8 cellular contexts compared by ENCODE assay signal in the genomic region with DNA sequence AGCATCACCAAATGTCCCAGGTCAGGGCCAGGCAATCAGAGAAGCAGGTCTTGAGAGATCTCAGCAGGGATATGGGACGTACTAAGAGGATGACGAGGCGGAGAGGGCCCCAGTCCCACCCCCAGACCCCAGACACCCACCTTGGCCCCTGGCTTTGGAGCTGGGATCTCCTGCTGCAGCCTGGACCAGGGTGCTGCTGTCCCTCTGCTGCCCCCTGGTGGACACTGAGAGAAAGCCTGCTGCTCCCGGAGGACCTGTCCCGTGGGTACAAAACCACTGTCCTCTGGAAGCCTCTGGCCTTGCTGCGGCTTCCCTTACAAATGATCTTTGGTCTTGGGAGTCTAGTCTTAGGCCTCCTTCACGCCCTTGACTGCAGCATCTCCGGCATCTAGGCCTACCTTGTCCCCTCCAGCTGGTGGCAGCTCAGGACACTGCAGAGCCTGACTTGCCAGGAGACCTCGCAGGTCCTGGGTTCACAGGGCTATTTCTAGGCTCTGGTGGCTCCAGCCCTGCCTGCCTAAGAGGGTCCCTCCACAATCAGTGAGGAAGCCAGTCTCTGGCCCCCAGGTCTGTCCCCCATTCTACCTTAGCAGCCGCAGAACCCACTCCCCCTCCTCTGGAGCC.
DNase-seq lines count a peak whose midpoint lies in the region; TF ChIP-seq lines count a peak whose summit lies in the region.

No MANE protein-coding gene starts in this region.

- no peaks in the 10 kb centered on the region for H3K9me3 Mint-ChIP-seq in nephron progenitor cell

- H3K27ac ChIP-seq in OCI-LY7 (ENCODE audit: low read depth, low read length, poor library complexity, severe bottlenecking) (no peak overlapping the region), fibroblast of lung (ENCODE audit: insufficient read depth, low read length) (peak overlapping the region; percentile 30)

- no peak overlapping the region for H3K9ac ChIP-seq in fibroblast of lung (ENCODE audit: insufficient read depth, low read length)

- peak; percentile 59 for DNase-seq in NK-92 treated with Interleukin-12 subunit alpha and Interleukin-12 subunit beta, amount 100 ng/mL, for 24 hours (lab: John Stamatoyannopoulos, UW)
- DNase-seq in NK-92 (lab: John Stamatoyannopoulos, UW; ENCODE audit: unreplicated experiment) (no peak), HK-2 (ENCODE audit: unreplicated experiment) (peak; percentile 89), OCI-LY7 (ENCODE audit: low spot score) (peak; percentile 82), fibroblast of lung (ENCODE audit: low read depth in 2 of 2) (peak; percentile 47 to 80), nephron progenitor cell (peak; percentile 93)
- DNase-seq in activated T-cell treated with anti-CD3 and anti-CD28 coated beads, Interleukin-2, amount 50 U/mL, for 1 hour: peak; percentile 84
- DNase-seq in stimulated activated naive CD4-positive, alpha-beta T cell (lab: John Stamatoyannopoulos, UW): peak; percentile 47 to 90 (median 78)

- H3K79me2 ChIP-seq in OCI-LY7 (ENCODE audit: insufficient read depth, low read depth, low read length) (no peaks in the 10 kb centered on the region), fibroblast of lung (ENCODE audit: control insufficient read depth, insufficient read depth, low read length) (no peaks in the 10 kb centered on the region)

- no peak overlapping the region for H2AFZ ChIP-seq in OCI-LY7 (ENCODE audit: low read length)
- no peak overlapping the region for H2AFZ ChIP-seq in fibroblast of lung (ENCODE audit: low read length)

- no peaks in the 10 kb centered on the region for H3K36me3 ChIP-seq in OCI-LY7 (ENCODE audit: insufficient read depth, low read length)
- peaks cover 17% of the 10 kb centered on the region for H3K36me3 ChIP-seq in fibroblast of lung (ENCODE audit: control insufficient read depth, insufficient read depth, low read length)

- H3K4me2 ChIP-seq in OCI-LY7 (ENCODE audit: low read length) (no peak overlapping the region), fibroblast of lung (ENCODE audit: extremely low read depth, insufficient read depth, low read length) (no peak overlapping the region)

- H3K4me3 Mint-ChIP-seq in nephron progenitor cell: no peak overlapping the region

- H3K9me3 ChIP-seq in OCI-LY7 (ENCODE audit: low read length) (no peaks in the 10 kb centered on the region), fibroblast of lung (ENCODE audit: control insufficient read depth, insufficient read depth, low read depth, low read length) (no peaks in the 10 kb centered on the region)

- no peak overlapping the region for H3K27ac Mint-ChIP-seq in nephron progenitor cell

- intact Hi-C loops in OCI-LY7 (cut with micrococcal nuclease; ENCODE audit: unreplicated experiment): loop anchor here (1.0 kb wide), 1 partner anchor 246 kb away; no protein-coding TSS in a partner anchor

- H3K4me1 ChIP-seq in OCI-LY7 (ENCODE audit: insufficient read depth, low read length, poor library complexity, severe bottlenecking) (peaks cover 26% of the 10 kb centered on the region), fibroblast of lung (ENCODE audit: control insufficient read depth, extremely low read depth, insufficient read depth, low read length) (peaks cover 23% of the 10 kb centered on the region)

- H3K27me3 ChIP-seq in fibroblast of lung (ENCODE audit: control insufficient read depth, insufficient read depth, low read length): no peaks in the 10 kb centered on the region

- TF ChIP-seq CTCF in OCI-LY7 (conservative IDR thresholded peaks at IDR 0.05; ENCODE audit: low read length) (peak; percentile 92), fibroblast of lung (conservative IDR thresholded peaks at IDR 0.05 in 1 of 2, IDR thresholded peaks at IDR 0.05 in 1 of 2; ENCODE audit: low read depth in 1 of 2, low read length in 2 of 2) (peak; percentile 79 to 91), nephron progenitor cell (IDR thresholded peaks at IDR 0.05) (peak; percentile 96)

- BruUV-seq in OCI-LY7 (replicated peaks; lab: Mats Ljungman, UMichigan): no TSS peak

- peaks cover 70% of the 10 kb centered on the region for H3K4me1 Mint-ChIP-seq in nephron progenitor cell

- H3K4me3 ChIP-seq in OCI-LY7 (ENCODE audit: low read depth, low read length, poor library complexity, severe bottlenecking) (no peak overlapping the region), fibroblast of lung (replicated peaks in 1 of 4; ENCODE audit: control extremely low read depth in 1 of 4, insufficient read depth in 1 of 4, low read depth in 3 of 4, low read length in 4 of 4) (no peak overlapping the region)

- POLR2A ChIA-PET in OCI-LY7 (lab: Charles Lee): interaction anchor here (0.6 kb wide), 1 partner anchor 230 kb away, joined by 3 read pairs; no protein-coding TSS in a partner anchor

- CTCF ChIA-PET in OCI-LY7 (lab: Charles Lee; ENCODE audit: unreplicated experiment): interaction anchor here (0.6 to 1.6 kb wide), 10 partner anchors 16 to 246 kb away, joined by 3 to 16 read pairs (median 6); no protein-coding TSS in a partner anchor

- H4K20me1 ChIP-seq in OCI-LY7 (ENCODE audit: insufficient read depth, low read length): no peaks in the 10 kb centered on the region
- H4K20me1 ChIP-seq in fibroblast of lung (ENCODE audit: control insufficient read depth, extremely low read depth, insufficient read depth, low read length): no peaks in the 10 kb centered on the region

- peaks cover 10% of the 10 kb centered on the region for H3K36me3 Mint-ChIP-seq in nephron progenitor cell (ENCODE audit: low read depth)

- H3K27me3 Mint-ChIP-seq in nephron progenitor cell (ENCODE audit: low read depth, poor library complexity): no peaks in the 10 kb centered on the region

- no peaks in the 10 kb centered on the region for H3K9me2 ChIP-seq in OCI-LY7 (ENCODE audit: insufficient read depth, low read length)
